Comparison of ENCODE assay signal across 8 cellular contexts in genomic region chr7:143882611-143883078, GRCh38. TPM values are rescaled to one million over a fixed set of nuclear protein-coding genes. Genes with fewer than 3 reads are reported as not detected.
DNase-seq lines count a peak whose midpoint lies in the region; ATAC-seq, FAIRE-seq and TF ChIP-seq lines count a peak whose summit lies in the region.

No MANE protein-coding gene starts in this region.

- H3K79me2 ChIP-seq in keratinocyte (ENCODE audit: control insufficient read depth, insufficient read depth, low read length) = no peaks in the 10 kb centered on the region

- dilution Hi-C loops in keratinocyte (cut with MboI; ENCODE audit: extremely low pct_ligation_motif_present, low sequenced_read_pairs) = no loop called here

- DNase-seq in Daoy (ENCODE audit: low read depth) (peak; percentile 86), NCI-H2107 (lab: John Stamatoyannopoulos, UW) (peak; percentile 61), keratinocyte (ENCODE audit: low read depth, low spot score) (no peak)

- H2AFZ ChIP-seq in keratinocyte (ENCODE audit: control insufficient read depth, low read length) = peak overlapping the region; percentile 78

- ATAC-seq in GM21737 (IDR thresholded peaks at IDR 0.05; ENCODE audit: unreplicated experiment) (no peak), GM18867 (IDR thresholded peaks at IDR 0.05; ENCODE audit: unreplicated experiment) (no peak), GM19351 (IDR thresholded peaks at IDR 0.05; ENCODE audit: unreplicated experiment) (no peak)

- H4K20me1 ChIP-seq in keratinocyte (ENCODE audit: control insufficient read depth, extremely low read depth, insufficient read depth, low read length) = no peaks in the 10 kb centered on the region

- peak overlapping the region; percentile 88 for H3K27ac ChIP-seq in cingulate gyrus (ENCODE audit: low read depth, low read length)
- H3K27ac ChIP-seq in keratinocyte (ENCODE audit: control insufficient read depth, insufficient read depth, low read length) = no peak overlapping the region
- peak overlapping the region in 14 of 21 experiments; percentile 3 to 83 (median 43) for H3K27ac ChIP-seq in skin epidermis

- no peaks in the 10 kb centered on the region for H3K27me3 ChIP-seq in keratinocyte (ENCODE audit: control insufficient read depth, extremely low read depth, insufficient read depth, low read length)

- peak overlapping the region; percentile 80 for H3K4me2 ChIP-seq in keratinocyte (ENCODE audit: control insufficient read depth, extremely low read depth, insufficient read depth, low read depth, low read length)

- peak overlapping the region; percentile 40 to 60 (median 58) for H3K4me3 ChIP-seq in keratinocyte (ENCODE audit: control insufficient read depth in 2 of 3, extremely low read depth in 1 of 3, insufficient read depth in 2 of 3, low read depth in 1 of 3, low read length in 3 of 3)
- H3K4me3 ChIP-seq in skin epidermis = peak overlapping the region; percentile 27 to 62 (median 39)

- FAIRE-seq in keratinocyte (lab: Jason Lieb, UNC) = no peak

- H3K9me3 ChIP-seq in keratinocyte (ENCODE audit: control insufficient read depth, low read depth, low read length) = no peaks in the 10 kb centered on the region

- H3K36me3 ChIP-seq in keratinocyte (ENCODE audit: control insufficient read depth in 2 of 2, extremely low read depth in 1 of 2, insufficient read depth in 2 of 2, low read length in 2 of 2) = no peaks in the 10 kb centered on the region

- H3K9ac ChIP-seq in keratinocyte (ENCODE audit: control insufficient read depth, extremely low read depth, insufficient read depth, low read length) = peak overlapping the region; percentile 39

- peaks cover 9% of the 10 kb centered on the region for H3K4me1 ChIP-seq in keratinocyte (ENCODE audit: control insufficient read depth, extremely low read depth, insufficient read depth, low read length)

- TF ChIP-seq CTCF in keratinocyte (optimal IDR thresholded peaks at IDR 0.05 in 1 of 3, IDR thresholded peaks at IDR 0.05 in 1 of 3, conservative IDR thresholded peaks at IDR 0.05 in 1 of 3; ENCODE audit: extremely low read depth in 1 of 3, insufficient read depth in 2 of 3, low read length in 3 of 3) = no peak

- no peaks in the 10 kb centered on the region for H3K9me1 ChIP-seq in keratinocyte (ENCODE audit: control insufficient read depth, extremely low read depth, insufficient read depth, low read length)

RNA-seq across cellular contexts. Expression of gene TCAF1, which starts 19.3 kb away (rescaled TPM):
- 43.8 and 66.8 TPM in 2 replicates for total RNA-seq in Daoy (2014; rRNA removed; shearing (Covaris generic))
- 11.0 to 21.3 TPM (median 13.3 TPM) in 3 replicates for polyA plus RNA-seq in keratinocyte
- polyA plus RNA-seq in keratinocyte (2011; ENCODE audit: low read depth) = 8.2 TPM
- polyA plus RNA-seq in keratinocyte (2011; cell fraction: cytosol; rRNA removed) = 11.2 and 11.6 TPM in 2 replicates
- 23.9 and 32.0 TPM in 2 replicates for polyA plus RNA-seq in keratinocyte (2011; cell fraction: nucleus; rRNA removed)
- polyA plus RNA-seq in keratinocyte (2012; ENCODE audit: low replicate concordance) = 7.8 and 21.4 TPM in 2 replicates
- 36.0 to 51.2 TPM (median 45.0 TPM) in 3 replicates for polyA minus RNA-seq in keratinocyte
- 15.5 TPM for polyA minus RNA-seq in keratinocyte (2011; cell fraction: cytosol; rRNA and poly(A)+ RNA removed)
- polyA minus RNA-seq in keratinocyte (2011; cell fraction: nucleus; rRNA and poly(A)+ RNA removed) = 17.3 and 30.2 TPM in 2 replicates

RNA-seq across cellular contexts. Expression of gene OR2F2, which starts 52.4 kb away (rescaled TPM):
- not detected in 2 replicates for total RNA-seq in Daoy (2014; rRNA removed; shearing (Covaris generic))
- polyA plus RNA-seq in keratinocyte = not detected in 3 replicates
- not detected for polyA plus RNA-seq in keratinocyte (2011; ENCODE audit: low read depth)
- not detected in 2 replicates for polyA plus RNA-seq in keratinocyte (2011; cell fraction: cytosol; rRNA removed)
- polyA plus RNA-seq in keratinocyte (2011; cell fraction: nucleus; rRNA removed) = not detected in 2 replicates
- polyA plus RNA-seq in keratinocyte (2012; ENCODE audit: low replicate concordance) = not detected in 2 replicates
- polyA minus RNA-seq in keratinocyte = not detected in 3 replicates
- polyA minus RNA-seq in keratinocyte (2011; cell fraction: cytosol; rRNA and poly(A)+ RNA removed) = not detected
- not detected in 2 replicates for polyA minus RNA-seq in keratinocyte (2011; cell fraction: nucleus; rRNA and poly(A)+ RNA removed)
